34 cellular contexts compared by ENCODE assay signal in genomic region chr10:4481192-4481591, GRCh38.
"Had no signal": no experiment of that assay in that cellular context is flagged by ENCODE, and none has a peak within 500 bp of the region (broad histone marks: within the 10 kb centered on the region; RNA-seq: fewer than 3 reads in every experiment).

No MANE protein-coding gene starts in this region.

- H3K27ac Mint-ChIP-seq: activated CD4-positive, alpha-beta T cell treated with anti-CD3 and anti-CD28 coated beads, Interleukin-2, amount 10 ng/mL, durations not matched to agents 24 days and 14 days; activated CD8-positive, alpha-beta T cell treated with anti-CD3 and anti-CD28 coated beads for 36 hours; activated naive CD8-positive, alpha-beta T cell treated with anti-CD3 and anti-CD28 coated beads, Interleukin-2, amount 10 ng/mL, durations not matched to agents 7 days and 5 days; activated T-helper 2 cell treated with anti-CD3 and anti-CD28 coated beads, Interferon-gamma antibody, Interleukin-2, Interleukin-4, amounts not matched to agents 10 μg/mL and 5 μg/mL and 100 μg/mL, durations not matched to agents 14 hours and 24 hours and 36 hours; T-helper 1 cell treated with Interleukin-12 subunit alpha and Interleukin-12 subunit beta and Interleukin-4 antibody, amounts not matched to agents 30 μg/mL and 1 μg/mL, for 36 hours; T-helper 2 cell treated with Interferon-gamma antibody and Interleukin-4, amounts not matched to agents 5 μg/mL and 100 μg/mL, for 36 hours; WTC11 had no signal

- H3K9me2 ChIP-seq: SK-N-SH had no signal

- H3K4me1 ChIP-seq: adrenal gland, body of pancreas, breast epithelium, Peyer's patch, SJSA1 had no signal

- FAIRE-seq: astrocyte had no signal

- H3K4me2 ChIP-seq: SK-N-SH had no signal

- H3K36me3 Mint-ChIP-seq: WTC11 had no signal

- H3K36me3 ChIP-seq: adrenal gland, breast epithelium, Peyer's patch, SJSA1 had no signal

- H3K4me3 ChIP-seq: adrenal gland, body of pancreas, breast epithelium, Peyer's patch, SJSA1 had no signal

- DNase-seq: activated CD4-positive, alpha-beta T cell treated with anti-CD3 and anti-CD28 coated beads, Interleukin-2, amount 10 ng/mL, durations not matched to agents 24 days and 14 days; activated CD4-positive, alpha-beta T cell treated with anti-CD3 and anti-CD28 coated beads, Interleukin-2, amount 50 U/mL, for 4 hours; activated CD8-positive, alpha-beta T cell treated with anti-CD3 and anti-CD28 coated beads for 36 hours; activated gamma-delta T cell; activated naive CD4-positive, alpha-beta T cell treated with Interleukin-2 at 50 U/mL for 16 hours; activated naive CD8-positive, alpha-beta T cell treated with anti-CD3 and anti-CD28 coated beads, Interleukin-2, amount 10 ng/mL, durations not matched to agents 7 days and 5 days; activated T-cell treated with anti-CD3 and anti-CD28 coated beads, Interleukin-2, amount 50 U/mL, for 1 hour; adrenal gland; body of pancreas; cerebellar nuclear complex; KG1; MM.1S; MV-4-11; NCI-H1092; NCI-H1436 treated with DMSO at 0.1 percent for 48 hours; NCI-H1694 treated with DMSO at 0.1 percent for 48 hours; NCI-H2029; NCI-H345; NCI-H510A; NCI-H526; NCI-H748 treated with DMSO at 0.1 percent for 48 hours; NK-92 treated with Interleukin-12 subunit alpha and Interleukin-12 subunit beta, amount 100 ng/mL, for 24 hours; PC-3; Peyer's patch; RPMI8226; SHP77 treated with DMSO at 0.1 percent for 48 hours; SK-N-SH had no signal

- H3K4me3 Mint-ChIP-seq: activated CD4-positive, alpha-beta T cell treated with anti-CD3 and anti-CD28 coated beads, Interleukin-2, amount 10 ng/mL, durations not matched to agents 24 days and 14 days; activated CD8-positive, alpha-beta T cell treated with anti-CD3 and anti-CD28 coated beads for 36 hours; activated naive CD8-positive, alpha-beta T cell treated with anti-CD3 and anti-CD28 coated beads, Interleukin-2, amount 10 ng/mL, durations not matched to agents 7 days and 5 days; T-helper 1 cell treated with Interleukin-12 subunit alpha and Interleukin-12 subunit beta and Interleukin-4 antibody, amounts not matched to agents 30 μg/mL and 1 μg/mL, for 36 hours; T-helper 2 cell treated with Interferon-gamma antibody and Interleukin-4, amounts not matched to agents 5 μg/mL and 100 μg/mL, for 36 hours; WTC11 had no signal

- ATAC-seq: activated CD8-positive, alpha-beta T cell treated with anti-CD3 and anti-CD28 coated beads for 36 hours; body of pancreas; PC-3; WTC11 had no signal

- H3K27me3 ChIP-seq: adrenal gland, body of pancreas, breast epithelium, Peyer's patch, SJSA1 had no signal

- H3K27ac ChIP-seq: adrenal gland, body of pancreas, breast epithelium, Peyer's patch, SJSA1 had no signal
